7 cellular contexts compared by ENCODE assay signal in the genomic region with DNA sequence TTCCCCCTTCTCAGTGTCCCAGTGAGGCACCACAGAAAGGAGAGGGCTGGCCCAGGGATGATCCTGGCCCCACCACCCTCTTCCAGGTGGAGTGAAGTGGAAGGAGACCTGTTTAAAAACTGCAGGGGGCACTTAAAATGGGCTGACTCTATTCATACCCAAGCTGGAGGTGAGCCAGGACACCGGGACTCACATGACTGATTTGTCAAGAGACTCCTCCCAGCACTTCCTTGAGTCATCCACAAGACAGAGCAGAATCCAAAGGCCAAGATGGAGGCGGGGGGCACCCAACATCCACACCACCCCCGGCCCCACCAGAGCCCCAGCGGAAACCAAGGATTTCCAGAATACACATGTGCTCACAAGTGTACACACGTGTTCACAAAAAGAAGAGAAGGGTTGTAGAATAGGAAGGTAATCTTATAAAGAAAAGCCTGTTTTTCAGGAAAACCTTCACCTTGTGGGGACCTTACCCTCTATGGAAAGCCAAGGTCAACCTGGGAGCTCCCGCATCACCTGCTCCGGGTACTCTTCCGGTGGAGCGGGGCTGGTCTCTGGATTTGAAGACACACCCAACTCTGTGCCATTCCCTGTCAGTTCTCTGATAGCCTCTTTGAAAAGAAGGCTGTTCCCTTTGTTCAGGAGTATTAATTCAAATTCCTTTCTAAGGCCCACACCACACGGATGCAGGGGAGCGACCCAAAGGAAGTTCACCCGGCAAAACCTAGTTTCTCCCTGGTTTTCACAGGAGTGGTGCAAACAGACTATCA. TPM values are rescaled to one million over a fixed set of nuclear protein-coding genes. Genes with fewer than 3 reads are reported as not detected.
DNase-seq lines count a peak whose midpoint lies in the region; ATAC-seq and TF ChIP-seq lines count a peak whose summit lies in the region.

No MANE protein-coding gene starts in this region.

- H3K4me3 ChIP-seq in HUES6 (ENCODE audit: low read depth, low read length), result peak overlapping the region; percentile 95; the same call in 1 of the 2 replicates
- H3K4me3 ChIP-seq in right cardiac atrium (ENCODE audit: low read length), result no peak overlapping the region
- H3K4me3 ChIP-seq in stomach smooth muscle (ENCODE audit: low read length in 2 of 2), result no peak overlapping the region

- H3K9ac ChIP-seq in HUES6 (ENCODE audit: low read length), result peak overlapping the region; percentile 27
- no peak overlapping the region for H3K9ac ChIP-seq in stomach smooth muscle (ENCODE audit: low read length in 2 of 2)

- peaks cover 30% of the 10 kb centered on the region for H3K36me3 ChIP-seq in HUES6 (ENCODE audit: control insufficient read depth, insufficient read depth, low read length)
- H3K36me3 ChIP-seq in stomach smooth muscle (ENCODE audit: control insufficient read depth in 2 of 2, insufficient read depth in 2 of 2, low read length in 2 of 2), result peaks cover 0 to 7% of the 10 kb centered on the region in 2 donors

- H3K27ac ChIP-seq in HUES6 (ENCODE audit: low read depth, low read length) (peak overlapping the region; percentile 55; the same call in 1 of the 2 replicates), right cardiac atrium (ENCODE audit: low read length) (peak overlapping the region; percentile 15), stomach smooth muscle (ENCODE audit: low read length) (peak overlapping the region; percentile 82)

- 71% methylated on average over 12 of the region's 12 CpGs for WGBS in right cardiac atrium

- ATAC-seq in SK-N-SH treated with all-trans-retinoic acid at 6 μM for 48 hours (peak; percentile 54), right cardiac atrium (peak in 1 of 2 donors; percentile 32), GM18505 (IDR thresholded peaks at IDR 0.05; ENCODE audit: unreplicated experiment) (no peak), GM21423 (IDR thresholded peaks at IDR 0.05; ENCODE audit: unreplicated experiment) (no peak), HG02678 (IDR thresholded peaks at IDR 0.05; ENCODE audit: unreplicated experiment) (no peak)

- H3K4me1 ChIP-seq in HUES6 (ENCODE audit: control insufficient read depth, insufficient read depth, low read length) (peaks cover 82% of the 10 kb centered on the region), right cardiac atrium (ENCODE audit: control insufficient read depth, insufficient read depth, low read length) (peaks cover 39% of the 10 kb centered on the region), stomach smooth muscle (ENCODE audit: control insufficient read depth, insufficient read depth, low read length) (peaks cover 91% of the 10 kb centered on the region)

- intact Hi-C loops in right cardiac atrium (cut with DNase I), result loop anchor here in 3 of 4 donors (10.0 kb wide), 2 partner anchors 65 to 85 kb away; no protein-coding TSS in a partner anchor

- H3K9me3 ChIP-seq in HUES6 (ENCODE audit: control insufficient read depth, insufficient read depth, low read depth, low read length), result no peaks in the 10 kb centered on the region
- no peaks in the 10 kb centered on the region for H3K9me3 ChIP-seq in right cardiac atrium (ENCODE audit: control insufficient read depth, low read length)
- no peaks in the 10 kb centered on the region for H3K9me3 ChIP-seq in stomach smooth muscle (ENCODE audit: control insufficient read depth in 2 of 2, low read length in 2 of 2)

- TF ChIP-seq POLR2A in GM18505 (IDR thresholded peaks at IDR 0.05; ENCODE audit: borderline replicate concordance, extremely low read depth, insufficient read depth, insufficient read length), result no peak

- peak; percentile 68 to 78 (median 73) for DNase-seq in right cardiac atrium

- H3K27me3 ChIP-seq in HUES6 (ENCODE audit: control insufficient read depth, insufficient read depth, low read length) (no peaks in the 10 kb centered on the region), right cardiac atrium (ENCODE audit: control insufficient read depth, insufficient read depth) (no peaks in the 10 kb centered on the region), stomach smooth muscle (ENCODE audit: control insufficient read depth in 1 of 2, insufficient read depth in 2 of 2, low read length in 2 of 2) (no peaks in the 10 kb centered on the region)

TF ChIP-seq in SK-N-SH treated with all-trans-retinoic acid at 6 μM for 48 hours, 23 proteins besides CTCF, POLR2A, EP300 and RAD21:
- TF ChIP-seq ZNF70 (CRISPR knock-in tag; IDR thresholded peaks at IDR 0.05) (no peak), SNAI2 (CRISPR knock-in tag; IDR thresholded peaks at IDR 0.05) (no peak), TCF4 (CRISPR knock-in tag; IDR thresholded peaks at IDR 0.05; ENCODE audit: borderline replicate concordance) (no peak), ZNF8 (CRISPR knock-in tag; IDR thresholded peaks at IDR 0.05) (no peak), TOX (CRISPR knock-in tag; IDR thresholded peaks at IDR 0.05; ENCODE audit: borderline replicate concordance) (no peak), PPARA (CRISPR knock-in tag; IDR thresholded peaks at IDR 0.05; ENCODE audit: borderline replicate concordance) (no peak), GLIS3 (CRISPR knock-in tag; IDR thresholded peaks at IDR 0.05) (no peak), ESRRG (CRISPR knock-in tag; IDR thresholded peaks at IDR 0.05) (no peak)
- TF ChIP-seq, protein P1, sequence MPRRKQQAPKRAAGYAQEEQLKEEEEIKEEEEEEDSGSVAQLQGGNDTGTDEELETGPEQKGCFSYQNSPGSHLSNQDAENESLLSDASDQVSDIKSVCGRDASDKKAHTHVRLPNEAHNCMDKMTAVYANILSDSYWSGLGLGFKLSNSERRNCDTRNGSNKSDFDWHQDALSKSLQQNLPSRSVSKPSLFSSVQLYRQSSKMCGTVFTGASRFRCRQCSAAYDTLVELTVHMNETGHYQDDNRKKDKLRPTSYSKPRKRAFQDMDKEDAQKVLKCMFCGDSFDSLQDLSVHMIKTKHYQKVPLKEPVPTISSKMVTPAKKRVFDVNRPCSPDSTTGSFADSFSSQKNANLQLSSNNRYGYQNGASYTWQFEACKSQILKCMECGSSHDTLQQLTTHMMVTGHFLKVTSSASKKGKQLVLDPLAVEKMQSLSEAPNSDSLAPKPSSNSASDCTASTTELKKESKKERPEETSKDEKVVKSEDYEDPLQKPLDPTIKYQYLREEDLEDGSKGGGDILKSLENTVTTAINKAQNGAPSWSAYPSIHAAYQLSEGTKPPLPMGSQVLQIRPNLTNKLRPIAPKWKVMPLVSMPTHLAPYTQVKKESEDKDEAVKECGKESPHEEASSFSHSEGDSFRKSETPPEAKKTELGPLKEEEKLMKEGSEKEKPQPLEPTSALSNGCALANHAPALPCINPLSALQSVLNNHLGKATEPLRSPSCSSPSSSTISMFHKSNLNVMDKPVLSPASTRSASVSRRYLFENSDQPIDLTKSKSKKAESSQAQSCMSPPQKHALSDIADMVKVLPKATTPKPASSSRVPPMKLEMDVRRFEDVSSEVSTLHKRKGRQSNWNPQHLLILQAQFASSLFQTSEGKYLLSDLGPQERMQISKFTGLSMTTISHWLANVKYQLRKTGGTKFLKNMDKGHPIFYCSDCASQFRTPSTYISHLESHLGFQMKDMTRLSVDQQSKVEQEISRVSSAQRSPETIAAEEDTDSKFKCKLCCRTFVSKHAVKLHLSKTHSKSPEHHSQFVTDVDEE (CRISPR knock-in tag; IDR thresholded peaks at IDR 0.05), result no peak
- TF ChIP-seq, protein P2, sequence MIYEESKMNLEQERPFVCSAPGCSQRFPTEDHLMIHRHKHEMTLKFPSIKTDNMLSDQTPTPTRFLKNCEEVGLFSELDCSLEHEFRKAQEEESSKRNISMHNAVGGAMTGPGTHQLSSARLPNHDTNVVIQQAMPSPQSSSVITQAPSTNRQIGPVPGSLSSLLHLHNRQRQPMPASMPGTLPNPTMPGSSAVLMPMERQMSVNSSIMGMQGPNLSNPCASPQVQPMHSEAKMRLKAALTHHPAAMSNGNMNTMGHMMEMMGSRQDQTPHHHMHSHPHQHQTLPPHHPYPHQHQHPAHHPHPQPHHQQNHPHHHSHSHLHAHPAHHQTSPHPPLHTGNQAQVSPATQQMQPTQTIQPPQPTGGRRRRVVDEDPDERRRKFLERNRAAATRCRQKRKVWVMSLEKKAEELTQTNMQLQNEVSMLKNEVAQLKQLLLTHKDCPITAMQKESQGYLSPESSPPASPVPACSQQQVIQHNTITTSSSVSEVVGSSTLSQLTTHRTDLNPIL (CRISPR knock-in tag; IDR thresholded peaks at IDR 0.05; ENCODE audit: low read depth), result no peak
- TF ChIP-seq, protein P3, sequence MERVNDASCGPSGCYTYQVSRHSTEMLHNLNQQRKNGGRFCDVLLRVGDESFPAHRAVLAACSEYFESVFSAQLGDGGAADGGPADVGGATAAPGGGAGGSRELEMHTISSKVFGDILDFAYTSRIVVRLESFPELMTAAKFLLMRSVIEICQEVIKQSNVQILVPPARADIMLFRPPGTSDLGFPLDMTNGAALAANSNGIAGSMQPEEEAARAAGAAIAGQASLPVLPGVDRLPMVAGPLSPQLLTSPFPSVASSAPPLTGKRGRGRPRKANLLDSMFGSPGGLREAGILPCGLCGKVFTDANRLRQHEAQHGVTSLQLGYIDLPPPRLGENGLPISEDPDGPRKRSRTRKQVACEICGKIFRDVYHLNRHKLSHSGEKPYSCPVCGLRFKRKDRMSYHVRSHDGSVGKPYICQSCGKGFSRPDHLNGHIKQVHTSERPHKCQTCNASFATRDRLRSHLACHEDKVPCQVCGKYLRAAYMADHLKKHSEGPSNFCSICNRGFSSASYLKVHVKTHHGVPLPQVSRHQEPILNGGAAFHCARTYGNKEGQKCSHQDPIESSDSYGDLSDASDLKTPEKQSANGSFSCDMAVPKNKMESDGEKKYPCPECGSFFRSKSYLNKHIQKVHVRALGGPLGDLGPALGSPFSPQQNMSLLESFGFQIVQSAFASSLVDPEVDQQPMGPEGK (CRISPR knock-in tag; IDR thresholded peaks at IDR 0.05; ENCODE audit: borderline replicate concordance), result no peak
- TF ChIP-seq, protein P4, sequence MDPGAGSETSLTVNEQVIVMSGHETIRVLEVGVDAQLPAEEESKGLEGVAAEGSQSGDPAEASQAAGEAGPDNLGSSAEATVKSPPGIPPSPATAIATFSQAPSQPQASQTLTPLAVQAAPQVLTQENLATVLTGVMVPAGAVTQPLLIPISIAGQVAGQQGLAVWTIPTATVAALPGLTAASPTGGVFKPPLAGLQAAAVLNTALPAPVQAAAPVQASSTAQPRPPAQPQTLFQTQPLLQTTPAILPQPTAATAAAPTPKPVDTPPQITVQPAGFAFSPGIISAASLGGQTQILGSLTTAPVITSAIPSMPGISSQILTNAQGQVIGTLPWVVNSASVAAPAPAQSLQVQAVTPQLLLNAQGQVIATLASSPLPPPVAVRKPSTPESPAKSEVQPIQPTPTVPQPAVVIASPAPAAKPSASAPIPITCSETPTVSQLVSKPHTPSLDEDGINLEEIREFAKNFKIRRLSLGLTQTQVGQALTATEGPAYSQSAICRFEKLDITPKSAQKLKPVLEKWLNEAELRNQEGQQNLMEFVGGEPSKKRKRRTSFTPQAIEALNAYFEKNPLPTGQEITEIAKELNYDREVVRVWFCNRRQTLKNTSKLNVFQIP (CRISPR knock-in tag; IDR thresholded peaks at IDR 0.05; ENCODE audit: borderline replicate concordance, low read depth), result no peak

RNA-seq across cellular contexts. Expression of a gene that starts 10.9 kb away (rescaled TPM):
- 10 to 100 TPM; 36.6 to 38.7 (median 38.0) TPM for total RNA-seq in right cardiac atrium
- 16.6 TPM for polyA plus RNA-seq in right cardiac atrium

Comparison
In these comparisons a context has a peak if more than half of its experiments do, and no peak if none do; other contexts are left out.
1. H3K27ac ChIP-seq: peak in every context shown above with its lines; median percentile 82 in stomach smooth muscle; 55 in HUES6; 15 in right cardiac atrium.